In genomic region chr5:115246361-115246991, GRCh38 we compare ENCODE assay signal across 8 cellular contexts. TPM values are rescaled to one million over a fixed set of nuclear protein-coding genes. Genes with fewer than 3 reads are reported as not detected.
A peak's percentile ranks its signal among the peaks of the same experiment; 100 is the strongest.
DNase-seq lines count a peak whose midpoint lies in the region; ATAC-seq and TF ChIP-seq lines count a peak whose summit lies in the region.

No MANE protein-coding gene starts in this region.

- CTCF ChIA-PET in A673 (lab: Charles Lee) = no interaction called here

- peaks cover 3% of the 10 kb centered on the region for H3K4me1 Mint-ChIP-seq in brain

- BruUV-seq in A673 (replicated peaks; lab: Mats Ljungman, UMichigan) = no TSS peak

- DNase-seq in A673 (ENCODE audit: low spot score) = peak; percentile 64
- peak; percentile 24 for DNase-seq in NCI-H2227 treated with DMSO at 0.1 percent for 48 hours (lab: John Stamatoyannopoulos, UW)
- DNase-seq in left kidney (ENCODE audit: low read depth, low spot score) = peak; percentile 70
- DNase-seq in HPDE6-E6E7 (ENCODE audit: extremely low spot score) = no peak
- DNase-seq in substantia nigra (lab: John Stamatoyannopoulos, UW) = no peak

- no peaks in the 10 kb centered on the region for H3K9me3 Mint-ChIP-seq in brain

- no peaks in the 10 kb centered on the region for H3K27me3 Mint-ChIP-seq in brain

- H3K4me3 Mint-ChIP-seq in brain = no peak overlapping the region

- POLR2A ChIA-PET in A673 (lab: Charles Lee; ENCODE audit: low non-redundant PET) = no interaction called here

- H3K27ac ChIP-seq in A673 (ENCODE audit: low read depth, low read length, poor library complexity, severe bottlenecking) (no peak overlapping the region), substantia nigra (ENCODE audit: low read depth, low read length, poor library complexity, severe bottlenecking) (no peak overlapping the region)

- H3K4me3 ChIP-seq in A673 (ENCODE audit: low read depth, low read length, poor library complexity, severe bottlenecking) = no peak overlapping the region

- H3K27me3 ChIP-seq in A673 (replicated peaks; ENCODE audit: insufficient read depth, low read depth, low read length, poor library complexity) = no peaks in the 10 kb centered on the region

- no peaks in the 10 kb centered on the region for H3K4me1 ChIP-seq in A673 (ENCODE audit: insufficient read depth, low read length, poor library complexity, severe bottlenecking)

- peak; percentile 71 for ATAC-seq in HG02870 (IDR thresholded peaks at IDR 0.05; ENCODE audit: unreplicated experiment)

- intact Hi-C loops in A673 (cut with micrococcal nuclease; ENCODE audit: unreplicated experiment) = loop anchor here (1.0 to 10.0 kb wide), 4 partner anchors 148 to 1572 kb away; no protein-coding TSS in a partner anchor

- no peaks in the 10 kb centered on the region for H3K9me3 ChIP-seq in A673 (ENCODE audit: low read depth, low read length, poor library complexity, severe bottlenecking)

- no peaks in the 10 kb centered on the region for H3K36me3 Mint-ChIP-seq in brain

- TF ChIP-seq CTCF in A673 (conservative IDR thresholded peaks at IDR 0.05; ENCODE audit: low read depth, low read length) = peak; percentile 76
- TF ChIP-seq CTCF in GM12874 (IDR thresholded peaks at IDR 0.05; ENCODE audit: insufficient read depth, low read depth, low read length) = peak; percentile 37; the same call in 1 of the 2 replicates
- peak; percentile 75 to 82 for TF ChIP-seq CTCF in brain (conservative IDR thresholded peaks at IDR 0.05)

- H3K27ac Mint-ChIP-seq in brain = no peak overlapping the region

- H3K36me3 ChIP-seq in A673 (ENCODE audit: insufficient read depth, low read length, poor library complexity, severe bottlenecking) = no peaks in the 10 kb centered on the region

RNA-seq across cellular contexts. Expression of gene PGGT1B, which starts 16.2 kb away (rescaled TPM):
- total RNA-seq in A673 (2021) = 43.0 and 44.1 TPM in 2 replicates
- polyA plus RNA-seq in brain (ENCODE audit: insufficient read depth, low read depth, low replicate concordance) = 4.7 TPM

RNA-seq across cellular contexts. Expression of gene CCDC112, which starts 50.0 kb away (rescaled TPM):
- 13.4 and 14.2 TPM in 2 replicates for total RNA-seq in A673 (2021)
- 6.5 TPM for polyA plus RNA-seq in brain (ENCODE audit: insufficient read depth, low read depth, low replicate concordance)

Comparison
In these comparisons a context has a peak if more than half of its experiments do, and no peak if none do; other contexts are left out.
1. DNase-seq: peak in A673 (single experiment), NCI-H2227 treated with DMSO at 0.1 percent for 48 hours (single experiment) and left kidney (single experiment); none in HPDE6-E6E7 (single experiment) and substantia nigra (0 of 49).
2. Peak in every context shown above with its lines, with median percentiles within 50 percentile points of each other: CTCF ChIP-seq.